1 cellular context compared by ENCODE assay signal in the genomic region with DNA sequence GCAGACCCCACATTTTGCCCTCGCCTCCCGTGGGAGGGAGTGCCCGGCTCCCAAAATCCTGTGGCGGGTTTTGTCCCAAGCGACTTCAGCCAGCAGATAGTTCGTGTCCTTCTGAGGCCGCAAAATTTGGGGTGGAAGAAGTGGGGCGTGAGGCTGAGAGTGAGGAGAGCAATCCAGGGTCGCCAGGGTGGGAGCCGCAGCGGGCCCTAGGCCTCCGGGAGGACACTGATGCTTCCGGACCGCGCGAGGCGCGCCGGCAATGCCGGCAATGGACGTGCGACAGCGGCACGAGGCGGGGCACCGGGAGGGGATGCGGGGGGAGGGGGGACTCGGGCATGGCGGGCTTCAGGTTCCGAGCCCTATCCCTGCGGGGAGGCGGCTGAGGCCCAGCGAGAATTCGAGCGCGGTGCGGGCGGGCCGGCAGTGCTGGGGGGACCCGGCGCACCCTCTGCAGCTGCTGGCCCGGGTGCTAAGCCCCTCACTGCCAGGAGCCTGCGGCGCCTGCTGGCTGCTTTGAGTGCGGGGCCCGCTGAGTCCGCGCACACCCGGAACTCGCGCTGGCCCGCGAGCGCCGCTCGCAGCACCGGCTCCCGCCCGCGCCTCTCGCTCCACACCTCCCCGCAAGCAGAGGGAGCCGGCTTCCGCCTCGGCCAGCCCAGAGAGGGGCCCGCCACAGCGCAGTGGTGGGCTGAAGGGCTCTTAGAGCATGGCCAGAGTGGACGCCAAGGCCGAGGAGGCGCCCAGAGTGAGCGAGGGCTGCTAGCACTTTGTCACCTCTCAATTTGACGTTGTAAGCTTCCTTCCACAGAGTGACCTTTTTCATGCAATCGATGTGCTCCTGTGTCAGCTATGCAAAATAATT.
TF ChIP-seq lines count a peak whose summit lies in the region.

No MANE protein-coding gene starts in this region.

TF ChIP-seq in K562, 482 proteins besides CTCF, POLR2A, EP300 and RAD21 (continued from another document and continues in another):
- TF ChIP-seq, protein P1, sequence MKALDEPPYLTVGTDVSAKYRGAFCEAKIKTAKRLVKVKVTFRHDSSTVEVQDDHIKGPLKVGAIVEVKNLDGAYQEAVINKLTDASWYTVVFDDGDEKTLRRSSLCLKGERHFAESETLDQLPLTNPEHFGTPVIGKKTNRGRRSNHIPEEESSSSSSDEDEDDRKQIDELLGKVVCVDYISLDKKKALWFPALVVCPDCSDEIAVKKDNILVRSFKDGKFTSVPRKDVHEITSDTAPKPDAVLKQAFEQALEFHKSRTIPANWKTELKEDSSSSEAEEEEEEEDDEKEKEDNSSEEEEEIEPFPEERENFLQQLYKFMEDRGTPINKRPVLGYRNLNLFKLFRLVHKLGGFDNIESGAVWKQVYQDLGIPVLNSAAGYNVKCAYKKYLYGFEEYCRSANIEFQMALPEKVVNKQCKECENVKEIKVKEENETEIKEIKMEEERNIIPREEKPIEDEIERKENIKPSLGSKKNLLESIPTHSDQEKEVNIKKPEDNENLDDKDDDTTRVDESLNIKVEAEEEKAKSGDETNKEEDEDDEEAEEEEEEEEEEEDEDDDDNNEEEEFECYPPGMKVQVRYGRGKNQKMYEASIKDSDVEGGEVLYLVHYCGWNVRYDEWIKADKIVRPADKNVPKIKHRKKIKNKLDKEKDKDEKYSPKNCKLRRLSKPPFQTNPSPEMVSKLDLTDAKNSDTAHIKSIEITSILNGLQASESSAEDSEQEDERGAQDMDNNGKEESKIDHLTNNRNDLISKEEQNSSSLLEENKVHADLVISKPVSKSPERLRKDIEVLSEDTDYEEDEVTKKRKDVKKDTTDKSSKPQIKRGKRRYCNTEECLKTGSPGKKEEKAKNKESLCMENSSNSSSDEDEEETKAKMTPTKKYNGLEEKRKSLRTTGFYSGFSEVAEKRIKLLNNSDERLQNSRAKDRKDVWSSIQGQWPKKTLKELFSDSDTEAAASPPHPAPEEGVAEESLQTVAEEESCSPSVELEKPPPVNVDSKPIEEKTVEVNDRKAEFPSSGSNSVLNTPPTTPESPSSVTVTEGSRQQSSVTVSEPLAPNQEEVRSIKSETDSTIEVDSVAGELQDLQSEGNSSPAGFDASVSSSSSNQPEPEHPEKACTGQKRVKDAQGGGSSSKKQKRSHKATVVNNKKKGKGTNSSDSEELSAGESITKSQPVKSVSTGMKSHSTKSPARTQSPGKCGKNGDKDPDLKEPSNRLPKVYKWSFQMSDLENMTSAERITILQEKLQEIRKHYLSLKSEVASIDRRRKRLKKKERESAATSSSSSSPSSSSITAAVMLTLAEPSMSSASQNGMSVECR (CRISPR knock-in tag; IDR thresholded peaks at IDR 0.05), result no peak
- no peak for TF ChIP-seq RUNX1 (IDR thresholded peaks at IDR 0.05; ENCODE audit: low read depth)
- TF ChIP-seq ZBTB8A (IDR thresholded peaks at IDR 0.05; ENCODE audit: partially characterized antibody), result no peak
- no peak for TF ChIP-seq EZH2 (IDR thresholded peaks at IDR 0.05; ENCODE audit: borderline replicate concordance, low read depth, low read length)
- no peak for TF ChIP-seq U2AF2 (optimal IDR thresholded peaks at IDR 0.05; ENCODE audit: low read depth, low read length)
- TF ChIP-seq ZNF41 (CRISPR knock-in tag; conservative IDR thresholded peaks at IDR 0.05), result no peak
- TF ChIP-seq ZNF431 (CRISPR knock-in tag; IDR thresholded peaks at IDR 0.05), result peak; percentile 11; the same call in 1 of the 2 replicates
- TF ChIP-seq L3MBTL2 (IDR thresholded peaks at IDR 0.05), result peak; percentile 77
- TF ChIP-seq ZC3H11A (IDR thresholded peaks at IDR 0.05; ENCODE audit: low read depth, low read length), result no peak
- no peak for TF ChIP-seq TAL1 (IDR thresholded peaks at IDR 0.05)
- no peak for TF ChIP-seq PHTF2 (CRISPR knock-in tag; IDR thresholded peaks at IDR 0.05)
- peak; percentile 93 for TF ChIP-seq CREM (IDR thresholded peaks at IDR 0.05; ENCODE audit: low read depth)
- no peak for TF ChIP-seq PPARD (CRISPR knock-in tag; IDR thresholded peaks at IDR 0.05)
- TF ChIP-seq, protein P2, sequence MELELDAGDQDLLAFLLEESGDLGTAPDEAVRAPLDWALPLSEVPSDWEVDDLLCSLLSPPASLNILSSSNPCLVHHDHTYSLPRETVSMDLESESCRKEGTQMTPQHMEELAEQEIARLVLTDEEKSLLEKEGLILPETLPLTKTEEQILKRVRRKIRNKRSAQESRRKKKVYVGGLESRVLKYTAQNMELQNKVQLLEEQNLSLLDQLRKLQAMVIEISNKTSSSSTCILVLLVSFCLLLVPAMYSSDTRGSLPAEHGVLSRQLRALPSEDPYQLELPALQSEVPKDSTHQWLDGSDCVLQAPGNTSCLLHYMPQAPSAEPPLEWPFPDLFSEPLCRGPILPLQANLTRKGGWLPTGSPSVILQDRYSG (tag; conservative IDR thresholded peaks at IDR 0.05; ENCODE audit: low read depth), result no peak
- TF ChIP-seq RBM15 (IDR thresholded peaks at IDR 0.05; ENCODE audit: insufficient read depth, low read length), result no peak
- TF ChIP-seq, protein P3, sequence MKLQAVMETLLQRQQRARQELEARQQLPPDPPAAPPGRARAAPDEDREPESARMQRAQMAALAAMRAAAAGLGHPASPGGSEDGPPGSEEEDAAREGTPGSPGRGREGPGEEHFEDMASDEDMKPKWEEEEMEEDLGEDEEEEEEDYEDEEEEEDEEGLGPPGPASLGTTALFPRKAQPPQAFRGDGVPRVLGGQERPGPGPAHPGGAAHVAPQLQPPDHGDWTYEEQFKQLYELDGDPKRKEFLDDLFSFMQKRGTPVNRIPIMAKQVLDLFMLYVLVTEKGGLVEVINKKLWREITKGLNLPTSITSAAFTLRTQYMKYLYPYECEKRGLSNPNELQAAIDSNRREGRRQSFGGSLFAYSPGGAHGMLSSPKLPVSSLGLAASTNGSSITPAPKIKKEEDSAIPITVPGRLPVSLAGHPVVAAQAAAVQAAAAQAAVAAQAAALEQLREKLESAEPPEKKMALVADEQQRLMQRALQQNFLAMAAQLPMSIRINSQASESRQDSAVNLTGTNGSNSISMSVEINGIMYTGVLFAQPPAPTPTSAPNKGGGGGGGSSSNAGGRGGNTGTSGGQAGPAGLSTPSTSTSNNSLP (IDR thresholded peaks at IDR 0.05; ENCODE audit: borderline replicate concordance, low read depth, low read length), result no peak
- no peak for TF ChIP-seq ZNF197 (CRISPR knock-in tag; IDR thresholded peaks at IDR 0.05; ENCODE audit: low read depth)
- TF ChIP-seq SMARCB1 (IDR thresholded peaks at IDR 0.05; ENCODE audit: insufficient read length, low read depth), result no peak
- TF ChIP-seq, protein P4, sequence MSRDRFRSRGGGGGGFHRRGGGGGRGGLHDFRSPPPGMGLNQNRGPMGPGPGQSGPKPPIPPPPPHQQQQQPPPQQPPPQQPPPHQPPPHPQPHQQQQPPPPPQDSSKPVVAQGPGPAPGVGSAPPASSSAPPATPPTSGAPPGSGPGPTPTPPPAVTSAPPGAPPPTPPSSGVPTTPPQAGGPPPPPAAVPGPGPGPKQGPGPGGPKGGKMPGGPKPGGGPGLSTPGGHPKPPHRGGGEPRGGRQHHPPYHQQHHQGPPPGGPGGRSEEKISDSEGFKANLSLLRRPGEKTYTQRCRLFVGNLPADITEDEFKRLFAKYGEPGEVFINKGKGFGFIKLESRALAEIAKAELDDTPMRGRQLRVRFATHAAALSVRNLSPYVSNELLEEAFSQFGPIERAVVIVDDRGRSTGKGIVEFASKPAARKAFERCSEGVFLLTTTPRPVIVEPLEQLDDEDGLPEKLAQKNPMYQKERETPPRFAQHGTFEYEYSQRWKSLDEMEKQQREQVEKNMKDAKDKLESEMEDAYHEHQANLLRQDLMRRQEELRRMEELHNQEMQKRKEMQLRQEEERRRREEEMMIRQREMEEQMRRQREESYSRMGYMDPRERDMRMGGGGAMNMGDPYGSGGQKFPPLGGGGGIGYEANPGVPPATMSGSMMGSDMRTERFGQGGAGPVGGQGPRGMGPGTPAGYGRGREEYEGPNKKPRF (IDR thresholded peaks at IDR 0.05; ENCODE audit: low read depth, low read length), result no peak
- TF ChIP-seq RAD51 (IDR thresholded peaks at IDR 0.05; ENCODE audit: borderline replicate concordance, low read depth), result no peak
- 0 out of 2 replicates have a peak, but pooled peaks have one; percentile 33 for TF ChIP-seq KAT7 (CRISPR knock-in tag; IDR thresholded peaks at IDR 0.05; ENCODE audit: borderline replicate concordance)
- TF ChIP-seq, protein P5, sequence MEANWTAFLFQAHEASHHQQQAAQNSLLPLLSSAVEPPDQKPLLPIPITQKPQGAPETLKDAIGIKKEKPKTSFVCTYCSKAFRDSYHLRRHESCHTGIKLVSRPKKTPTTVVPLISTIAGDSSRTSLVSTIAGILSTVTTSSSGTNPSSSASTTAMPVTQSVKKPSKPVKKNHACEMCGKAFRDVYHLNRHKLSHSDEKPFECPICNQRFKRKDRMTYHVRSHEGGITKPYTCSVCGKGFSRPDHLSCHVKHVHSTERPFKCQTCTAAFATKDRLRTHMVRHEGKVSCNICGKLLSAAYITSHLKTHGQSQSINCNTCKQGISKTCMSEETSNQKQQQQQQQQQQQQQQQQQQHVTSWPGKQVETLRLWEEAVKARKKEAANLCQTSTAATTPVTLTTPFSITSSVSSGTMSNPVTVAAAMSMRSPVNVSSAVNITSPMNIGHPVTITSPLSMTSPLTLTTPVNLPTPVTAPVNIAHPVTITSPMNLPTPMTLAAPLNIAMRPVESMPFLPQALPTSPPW (CRISPR knock-in tag; IDR thresholded peaks at IDR 0.05), result peak; percentile 97
- TF ChIP-seq RFX5 (IDR thresholded peaks at IDR 0.05; ENCODE audit: low read depth, low read length), result no peak
- no peak for TF ChIP-seq STAT5B (CRISPR knock-in tag; IDR thresholded peaks at IDR 0.05)
- TF ChIP-seq, protein P6, sequence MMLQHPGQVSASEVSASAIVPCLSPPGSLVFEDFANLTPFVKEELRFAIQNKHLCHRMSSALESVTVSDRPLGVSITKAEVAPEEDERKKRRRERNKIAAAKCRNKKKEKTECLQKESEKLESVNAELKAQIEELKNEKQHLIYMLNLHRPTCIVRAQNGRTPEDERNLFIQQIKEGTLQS (IDR thresholded peaks at IDR 0.05), result no peak
- TF ChIP-seq, protein P6 (CRISPR knock-in tag; conservative IDR thresholded peaks at IDR 0.05), result peak; percentile 61; the same call in 1 of the 2 replicates
- TF ChIP-seq ZNF717 (CRISPR knock-in tag; IDR thresholded peaks at IDR 0.05), result no peak
- TF ChIP-seq LCOR (CRISPR knock-in tag; IDR thresholded peaks at IDR 0.05), result peak; percentile 91
- TF ChIP-seq ARNT (IDR thresholded peaks at IDR 0.05), result no peak
- no peak for TF ChIP-seq SNRNP70 (optimal IDR thresholded peaks at IDR 0.05; ENCODE audit: low read depth, low read length)
- TF ChIP-seq ZNF445 (CRISPR knock-in tag; IDR thresholded peaks at IDR 0.05; ENCODE audit: low read depth), result no peak
- TF ChIP-seq ZNF668 (CRISPR knock-in tag; IDR thresholded peaks at IDR 0.05), result no peak
- TF ChIP-seq, protein P7, sequence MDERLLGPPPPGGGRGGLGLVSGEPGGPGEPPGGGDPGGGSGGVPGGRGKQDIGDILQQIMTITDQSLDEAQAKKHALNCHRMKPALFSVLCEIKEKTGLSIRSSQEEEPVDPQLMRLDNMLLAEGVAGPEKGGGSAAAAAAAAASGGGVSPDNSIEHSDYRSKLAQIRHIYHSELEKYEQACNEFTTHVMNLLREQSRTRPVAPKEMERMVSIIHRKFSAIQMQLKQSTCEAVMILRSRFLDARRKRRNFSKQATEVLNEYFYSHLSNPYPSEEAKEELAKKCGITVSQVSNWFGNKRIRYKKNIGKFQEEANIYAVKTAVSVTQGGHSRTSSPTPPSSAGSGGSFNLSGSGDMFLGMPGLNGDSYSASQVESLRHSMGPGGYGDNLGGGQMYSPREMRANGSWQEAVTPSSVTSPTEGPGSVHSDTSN (CRISPR knock-in tag; IDR thresholded peaks at IDR 0.05; ENCODE audit: low read depth), result no peak
- TF ChIP-seq, protein P7 (tag; conservative IDR thresholded peaks at IDR 0.05; ENCODE audit: low read depth), result no peak
- TF ChIP-seq ELF2 (CRISPR knock-in tag; IDR thresholded peaks at IDR 0.05), result peak; percentile 69
